Comparison of ENCODE assay signal across 10 cellular contexts in the genomic region with DNA sequence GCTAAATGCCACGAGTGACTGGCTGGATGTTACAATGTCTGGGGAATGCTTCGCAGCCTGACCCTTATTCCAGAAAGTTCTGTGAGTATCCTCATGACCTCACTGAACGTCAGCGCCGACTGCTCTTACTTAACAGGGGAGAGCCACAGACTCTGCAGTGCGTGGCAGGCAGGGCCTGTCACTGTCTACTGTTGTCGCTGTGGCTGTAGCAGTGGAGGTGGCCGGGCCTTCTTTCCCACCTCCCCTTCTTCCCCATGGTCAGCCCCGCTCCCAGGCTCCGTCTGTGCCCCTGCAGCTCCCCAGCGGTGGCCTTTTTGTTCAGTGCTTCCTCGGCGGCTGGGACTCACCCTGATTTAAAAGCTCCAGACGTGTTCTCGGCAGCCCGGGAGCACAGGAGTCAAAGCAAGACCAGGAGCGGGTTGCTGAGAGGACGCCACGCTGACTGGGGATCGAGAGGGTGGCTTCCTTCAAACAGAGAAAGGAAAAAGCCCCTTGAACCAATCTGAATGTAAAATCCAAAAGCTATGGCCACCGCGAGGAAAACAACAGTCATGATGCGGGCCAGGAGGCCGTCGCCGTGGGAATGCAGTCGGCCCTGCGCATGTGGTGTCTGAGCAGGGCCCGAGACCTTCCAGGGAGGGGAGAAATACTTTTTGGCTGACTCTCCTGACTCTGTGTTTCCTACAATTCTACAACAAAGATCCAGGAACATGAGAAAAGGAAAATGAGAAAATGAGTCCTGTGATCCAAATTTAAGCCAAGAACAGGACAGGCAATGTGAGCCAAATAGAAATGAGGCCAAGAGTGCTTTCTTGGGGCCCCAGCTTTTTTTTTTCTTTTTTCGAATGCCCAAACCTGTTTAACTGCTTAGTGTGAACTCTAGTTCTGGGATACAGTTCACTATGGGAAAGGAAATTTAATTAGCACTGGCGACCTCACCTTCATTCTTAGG. TPM values are rescaled to one million over a fixed set of nuclear protein-coding genes. Genes with fewer than 3 reads are reported as not detected.
DNase-seq lines count a peak whose midpoint lies in the region; ATAC-seq, FAIRE-seq and TF ChIP-seq lines count a peak whose summit lies in the region.
"Had no signal": no experiment of that assay in that cellular context is flagged by ENCODE, and none has a peak within 500 bp of the region (broad histone marks: within the 10 kb centered on the region; RNA-seq: fewer than 3 reads in every experiment).

No MANE protein-coding gene starts in this region.

- no peak overlapping the region for H3K4me3 ChIP-seq in choroid plexus epithelial cell (ENCODE audit: low read depth, low read length)
- no peak overlapping the region for H3K4me3 ChIP-seq in HepG2 (replicated peaks in 1 of 3; ENCODE audit: insufficient read depth in 1 of 3, low read depth in 2 of 3, low read length in 3 of 3)
- H3K4me3 ChIP-seq in stomach smooth muscle (ENCODE audit: low read length in 2 of 2), result peak overlapping the region in 1 of 2 donors; percentile 69

- TF ChIP-seq CTCF in choroid plexus epithelial cell (conservative IDR thresholded peaks at IDR 0.05; ENCODE audit: low read depth, low read length), result no peak
- no peak for TF ChIP-seq CTCF in HepG2 (CRISPR knock-in tag; IDR thresholded peaks at IDR 0.05)
- TF ChIP-seq CTCF in GM13976 (IDR thresholded peaks at IDR 0.05; ENCODE audit: borderline replicate concordance, control extremely low read depth, extremely low read depth, insufficient read depth, missing control alignments), result no peak

- H3K27ac ChIP-seq in HepG2 (ENCODE audit: extremely low read length, insufficient read depth, low read length) (no peak overlapping the region), stomach smooth muscle (ENCODE audit: low read length) (peak overlapping the region; percentile 100)

- in situ Hi-C loops in HepG2 (cut with HindIII; ENCODE audit: extremely low pct_ligation_motif_present, low pct_unique_long_range_greater_than_20kb), result no loop called here
- in situ Hi-C loops in GM13976 (cut with MboI; ENCODE audit: low sequenced_read_pairs, unreplicated experiment), result no loop called here

- H3K36me3 ChIP-seq in HepG2 (replicated peaks in 1 of 2; ENCODE audit: control insufficient read depth in 1 of 2, insufficient read depth in 2 of 2, low read length in 2 of 2) (no peaks in the 10 kb centered on the region), stomach smooth muscle (ENCODE audit: control insufficient read depth in 2 of 2, insufficient read depth in 2 of 2, low read length in 2 of 2) (no peaks in the 10 kb centered on the region)

- no peaks in the 10 kb centered on the region for H4K20me1 ChIP-seq in HepG2 (ENCODE audit: insufficient read depth, low read length)

- H3K27me3 ChIP-seq in HepG2 (ENCODE audit: control insufficient read depth in 1 of 2, insufficient read depth in 2 of 2, low read length in 2 of 2) (no peaks in the 10 kb centered on the region; a peak in 2 of 5 replicates), stomach smooth muscle (ENCODE audit: control insufficient read depth in 1 of 2, insufficient read depth in 2 of 2, low read length in 2 of 2) (no peaks in the 10 kb centered on the region)

- no peak for TF ChIP-seq RAD21 in HepG2 (CRISPR knock-in tag; IDR thresholded peaks at IDR 0.05)

- no peak for TF ChIP-seq POLR2A in HepG2 (IDR thresholded peaks at IDR 0.05; ENCODE audit: insufficient read depth in 1 of 2, low read depth in 2 of 2, low read length in 2 of 2)

- no TSS peak for BruUV-seq in HepG2 (replicated peaks; lab: Mats Ljungman, UMichigan)

- H3K4me1 ChIP-seq in HepG2 (ENCODE audit: insufficient read depth, low read length), result peaks cover 61% of the 10 kb centered on the region
- H3K4me1 ChIP-seq in stomach smooth muscle (ENCODE audit: control insufficient read depth, insufficient read depth, low read length), result peaks cover 78% of the 10 kb centered on the region

- H3K9me3 ChIP-seq in HepG2 (ENCODE audit: low read length) (no peaks in the 10 kb centered on the region), stomach smooth muscle (ENCODE audit: control insufficient read depth in 2 of 2, low read length in 2 of 2) (no peaks in the 10 kb centered on the region)

- intact Hi-C loops in HepG2 (cut with micrococcal nuclease; ENCODE audit: unreplicated experiment), result no loop called here

- CTCF ChIA-PET in HepG2 (lab: Yijun Ruan, JAX; ENCODE audit: low intra/inter-chr PET ratio, low total read pairs), result no interaction called here

- peak; percentile 57 for DNase-seq in HT-29 (ENCODE audit: low spot score)
- peak; percentile 87 for DNase-seq in choroid plexus epithelial cell (ENCODE audit: low read depth)
- no peak for DNase-seq in HepG2 (ENCODE audit: low spot score)
- DNase-seq in activated CD8-positive, alpha-beta memory T cell treated with anti-CD3 and anti-CD28 coated beads, Interleukin-2, amount 50 U/mL, for 4 hours, result no peak
- DNase-seq in GM13976 (ENCODE audit: low spot score), result no peak
- DNase-seq: activated T-cell treated with anti-CD3 and anti-CD28 coated beads, Interleukin-2, amount 50 U/mL, for 4 hours; NCI-H1694 had no signal

- peak; percentile 24; the same call in 1 of the 3 replicates for ATAC-seq in HepG2
- no peak for ATAC-seq in HG03469 (IDR thresholded peaks at IDR 0.05; ENCODE audit: unreplicated experiment)
- no peak for ATAC-seq in GM19397 (IDR thresholded peaks at IDR 0.05; ENCODE audit: unreplicated experiment)
- ATAC-seq: activated T-cell treated with anti-CD3 and anti-CD28 coated beads, Interleukin-2, amount 50 U/mL, for 4 hours had no signal

- FAIRE-seq in HepG2 (lab: Jason Lieb, UNC), result no peak

- no peak overlapping the region for H3K4me2 ChIP-seq in HepG2 (ENCODE audit: low read depth, low read length)

- 65% methylated on average over 24 of the region's 31 CpGs for WGBS in HepG2 (ENCODE audit: low lambda C conversion rate)

- H3K9ac ChIP-seq in HepG2 (ENCODE audit: insufficient read depth, low read depth, low read length) (no peak overlapping the region), stomach smooth muscle (ENCODE audit: low read length in 2 of 2) (peak overlapping the region; percentile 64 to 94)

- H2AFZ ChIP-seq in HepG2 (ENCODE audit: low read length), result no peak overlapping the region

- TF ChIP-seq EP300 in HepG2 (IDR thresholded peaks at IDR 0.05; ENCODE audit: low read depth in 2 of 2, low read length in 2 of 2) (no peak), HepG2 (CRISPR knock-in tag; IDR thresholded peaks at IDR 0.05; ENCODE audit: borderline replicate concordance) (no peak)

- POLR2A ChIA-PET in HepG2 (lab: Yijun Ruan, JAX), result interaction anchor here (0.8 to 1.8 kb wide), 2 partner anchors 13 to 52 kb away, joined by 3 to 4 read pairs; no protein-coding TSS in a partner anchor

- no peaks in the 10 kb centered on the region for H3K79me2 ChIP-seq in HepG2 (ENCODE audit: insufficient read depth, low read length)

TF ChIP-seq in HepG2, 621 proteins besides CTCF, POLR2A, EP300 and RAD21 (continues in another document):
- TF ChIP-seq, protein P1, sequence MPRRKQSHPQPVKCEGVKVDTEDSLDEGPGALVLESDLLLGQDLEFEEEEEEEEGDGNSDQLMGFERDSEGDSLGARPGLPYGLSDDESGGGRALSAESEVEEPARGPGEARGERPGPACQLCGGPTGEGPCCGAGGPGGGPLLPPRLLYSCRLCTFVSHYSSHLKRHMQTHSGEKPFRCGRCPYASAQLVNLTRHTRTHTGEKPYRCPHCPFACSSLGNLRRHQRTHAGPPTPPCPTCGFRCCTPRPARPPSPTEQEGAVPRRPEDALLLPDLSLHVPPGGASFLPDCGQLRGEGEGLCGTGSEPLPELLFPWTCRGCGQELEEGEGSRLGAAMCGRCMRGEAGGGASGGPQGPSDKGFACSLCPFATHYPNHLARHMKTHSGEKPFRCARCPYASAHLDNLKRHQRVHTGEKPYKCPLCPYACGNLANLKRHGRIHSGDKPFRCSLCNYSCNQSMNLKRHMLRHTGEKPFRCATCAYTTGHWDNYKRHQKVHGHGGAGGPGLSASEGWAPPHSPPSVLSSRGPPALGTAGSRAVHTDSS (CRISPR knock-in tag; conservative IDR thresholded peaks at IDR 0.05), result no peak

RNA-seq across cellular contexts. Expression of a gene that starts 52.5 kb away (rescaled TPM):
- 23.6 and 25.8 TPM in 2 replicates for total RNA-seq in HT-29 (2014; rRNA removed; shearing (Covaris generic))
- total RNA-seq in HepG2 (2016; rRNA removed; fragmentation: Illumina TruSeq; extraction: Trizol), result 31.0 and 37.7 TPM in 2 replicates
- 8.0 and 10.9 TPM in 2 replicates for total RNA-seq in HepG2 (2016; cell fraction: cytosol; rRNA removed; fragmentation: Illumina TruSeq; extraction: Trizol; ENCODE audit: low read depth)
- total RNA-seq in HepG2 (2016; cell fraction: insoluble cytoplasmic fraction; rRNA removed; fragmentation: Illumina TruSeq; extraction: Trizol), result 33.0 and 39.2 TPM in 2 replicates
- total RNA-seq in HepG2 (2016; cell fraction: membrane; rRNA removed; fragmentation: Illumina TruSeq; extraction: Trizol), result 9.9 and 14.5 TPM in 2 replicates
- 49.3 and 51.0 TPM in 2 replicates for total RNA-seq in HepG2 (2016; cell fraction: nucleus; rRNA removed; fragmentation: Illumina TruSeq; extraction: Trizol)
- 58.7 and 67.0 TPM in 2 replicates for polyA plus RNA-seq in HepG2 (2011; rRNA removed)
- 15.2 and 18.3 TPM in 2 replicates for polyA plus RNA-seq in HepG2 (2011; cell fraction: cytosol; rRNA removed)
- polyA plus RNA-seq in HepG2 (2011; cell fraction: nucleus; rRNA removed), result 127 and 145 TPM in 2 replicates
- polyA plus RNA-seq in HepG2 (2012), result 31.2 and 34.3 TPM in 2 replicates
- polyA plus RNA-seq in HepG2 (2016; cell fraction: cytosol; fragmentation: Illumina TruSeq; extraction: Trizol; ENCODE audit: low read depth), result 1.00 and 1.2 TPM in 2 replicates
- polyA plus RNA-seq in HepG2 (2016; cell fraction: insoluble cytoplasmic fraction; fragmentation: Illumina TruSeq; extraction: Trizol; ENCODE audit: low read depth), result 26.8 and 27.3 TPM in 2 replicates
- 3.6 and 4.1 TPM in 2 replicates for polyA plus RNA-seq in HepG2 (2016; cell fraction: membrane; fragmentation: Illumina TruSeq; extraction: Trizol; ENCODE audit: low read depth)
- polyA plus RNA-seq in HepG2 (2016; cell fraction: nucleus; fragmentation: Illumina TruSeq; extraction: Trizol; ENCODE audit: insufficient read depth, low read depth), result 121 and 134 TPM in 2 replicates
- 15.4 and 29.8 TPM in 2 replicates for polyA minus RNA-seq in HepG2 (2011; rRNA and poly(A)+ RNA removed; ENCODE audit: low replicate concordance)
- polyA minus RNA-seq in HepG2 (2011; cell fraction: cytosol; rRNA and poly(A)+ RNA removed), result 10.9 and 11.5 TPM in 2 replicates
- 73.5 and 78.7 TPM in 2 replicates for polyA minus RNA-seq in HepG2 (2011; cell fraction: nucleus; rRNA and poly(A)+ RNA removed)

Comparison
In these comparisons a context has a peak if more than half of its experiments do, and no peak if none do; other contexts are left out.
1. DNase-seq: peak in HT-29 (single experiment) and choroid plexus epithelial cell (single experiment); none in HepG2 (single experiment), activated CD8-positive, alpha-beta memory T cell treated with anti-CD3 and anti-CD28 coated beads, Interleukin-2, amount 50 U/mL, for 4 hours (single experiment) and GM13976 (single experiment).